Comparison of ENCODE assay signal across 14 cellular contexts in the genomic region with DNA sequence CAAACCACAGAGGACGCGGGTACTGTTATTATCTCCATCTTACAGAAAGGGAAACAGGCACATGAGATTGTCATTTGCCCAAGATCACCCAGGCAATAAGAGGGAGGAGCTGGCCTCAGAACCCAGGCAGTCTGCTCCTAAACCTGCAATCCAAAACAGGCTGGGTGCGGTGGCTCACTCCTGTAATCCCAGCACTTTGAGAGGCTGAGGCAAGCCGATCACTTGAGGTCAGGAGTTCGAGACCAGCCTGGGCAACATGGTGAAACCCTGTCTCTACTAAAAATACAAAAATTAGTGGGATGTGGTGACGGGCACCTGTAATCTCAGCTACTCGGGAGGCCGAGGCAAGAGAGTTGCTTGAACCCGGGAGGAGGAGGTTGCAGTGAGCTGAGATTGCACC. TPM values are rescaled to one million over a fixed set of nuclear protein-coding genes. Genes with fewer than 3 reads are reported as not detected.
"Had no signal": no experiment of that assay in that cellular context is flagged by ENCODE, and none has a peak within 500 bp of the region (broad histone marks: within the 10 kb centered on the region; RNA-seq: fewer than 3 reads in every experiment).

No MANE protein-coding gene starts in this region.

RNA-seq across cellular contexts. Expression of a gene that starts 5.2 kb away (rescaled TPM):
- total RNA-seq: activated B cell treated with CpG ODN at 0.5 μM for 24 hours; activated CD4-positive, alpha-beta memory T cell treated with anti-CD3 and anti-CD28 coated beads for 36 hours; activated CD4-positive, alpha-beta T cell treated with anti-CD3 and anti-CD28 coated beads, Interleukin-2, amount 10 ng/mL, durations not matched to agents 24 days and 14 days; activated CD8-positive, alpha-beta memory T cell treated with anti-CD3 and anti-CD28 coated beads for 36 hours; activated CD8-positive, alpha-beta T cell treated with anti-CD3 and anti-CD28 coated beads for 36 hours; activated naive CD4-positive, alpha-beta T cell treated with anti-CD3 and anti-CD28 coated beads for 36 hours; activated naive CD4-positive, alpha-beta T cell treated with anti-CD3 and anti-CD28 coated beads, Interleukin-2, amount 50 U/mL, for 72 hours; activated naive CD8-positive, alpha-beta T cell treated with anti-CD3 and anti-CD28 coated beads for 36 hours; activated T-cell treated with anti-CD3 and anti-CD28 coated beads, Interleukin-2, amount 50 U/mL, for 72 hours; activated T-helper 1 cell treated with anti-CD3 and anti-CD28 coated beads, Interleukin-12 subunit alpha, Interleukin-12 subunit beta, Interleukin-2, Interleukin-4 antibody, amounts not matched to agents 30 ng/mL and 10 ng/mL and 1 ng/mL, durations not matched to agents 14 hours and 24 hours and 36 hours; activated T-helper 17 cell treated with anti-CD3 and anti-CD28 coated beads, Interleukin-2, amount 50 U/mL, for 72 hours; bronchial epithelial cell; cardiac muscle cell; chondrocyte had no signal
- polyA plus RNA-seq: cardiac muscle cell had no signal

RNA-seq across cellular contexts. Expression of a gene that starts 13.3 kb away (rescaled TPM):
- total RNA-seq: activated CD4-positive, alpha-beta memory T cell treated with anti-CD3 and anti-CD28 coated beads for 36 hours; activated CD8-positive, alpha-beta memory T cell treated with anti-CD3 and anti-CD28 coated beads for 36 hours; activated CD8-positive, alpha-beta T cell treated with anti-CD3 and anti-CD28 coated beads for 36 hours; activated naive CD4-positive, alpha-beta T cell treated with anti-CD3 and anti-CD28 coated beads for 36 hours had no signal
